Comparison of ENCODE assay signal across 11 cellular contexts in genomic region chrX:68238568-68238967, GRCh38.
DNase-seq lines count a peak whose midpoint lies in the region; ATAC-seq and TF ChIP-seq lines count a peak whose summit lies in the region.
"Had no signal": no experiment of that assay in that cellular context is flagged by ENCODE, and none has a peak within 500 bp of the region (broad histone marks: within the 10 kb centered on the region; RNA-seq: fewer than 3 reads in every experiment).

No MANE protein-coding gene starts in this region.

- no peak overlapping the region for H3K4me3 ChIP-seq in AG04450 (ENCODE audit: low read depth, low read length)
- H3K4me3 ChIP-seq in GM12864 (ENCODE audit: low read depth, low read length) = no peak overlapping the region
- H3K4me3 ChIP-seq in PC-3 (ENCODE audit: low read length) = no peak overlapping the region
- H3K4me3 ChIP-seq in fibroblast of villous mesenchyme (ENCODE audit: low read depth, low read length) = no peak overlapping the region
- no peak overlapping the region for H3K4me3 ChIP-seq in CD8-positive, alpha-beta memory T cell (ENCODE audit: low read length)
- H3K4me3 ChIP-seq: prostate gland had no signal

- TF ChIP-seq CTCF in AG04450 (IDR thresholded peaks at IDR 0.05; ENCODE audit: low read depth, low read length) = peak; percentile 43
- TF ChIP-seq CTCF in GM12864 (IDR thresholded peaks at IDR 0.05; ENCODE audit: low read depth, low read length, missing control alignments) = peak; percentile 26
- TF ChIP-seq CTCF in PC-3 (conservative IDR thresholded peaks at IDR 0.05; ENCODE audit: low read depth, low read length) = peak; percentile 78
- TF ChIP-seq CTCF in fibroblast of villous mesenchyme (IDR thresholded peaks at IDR 0.05; ENCODE audit: insufficient read depth, low read depth, low read length) = peak; percentile 38

- H3K9me3 ChIP-seq in AG04450 (ENCODE audit: control insufficient read depth, insufficient read depth, low read length) = no peaks in the 10 kb centered on the region
- no peaks in the 10 kb centered on the region for H3K9me3 ChIP-seq in PC-3 (ENCODE audit: low read length)
- no peaks in the 10 kb centered on the region for H3K9me3 ChIP-seq in CD8-positive, alpha-beta memory T cell (ENCODE audit: low read length)
- H3K9me3 ChIP-seq: prostate gland had no signal

- ATAC-seq in PC-3 = no peak
- no peak for ATAC-seq in HG03108 (IDR thresholded peaks at IDR 0.05; ENCODE audit: unreplicated experiment)

- no peaks in the 10 kb centered on the region for H3K36me3 ChIP-seq in PC-3 (ENCODE audit: low read depth, low read length)
- H3K36me3 ChIP-seq in CD8-positive, alpha-beta memory T cell (ENCODE audit: insufficient read depth, low read length) = no peaks in the 10 kb centered on the region
- H3K36me3 ChIP-seq: prostate gland had no signal

- no peaks in the 10 kb centered on the region for H3K79me2 ChIP-seq in PC-3 (ENCODE audit: low read length)

- intact Hi-C loops in PC-3 (cut with micrococcal nuclease) = loop anchor here (10.0 kb wide), 1 partner anchor 56 kb away; no protein-coding TSS in a partner anchor

- H3K27me3 Mint-ChIP-seq in CD8-positive, alpha-beta memory T cell = peaks cover 0 to 6% of the 10 kb centered on the region in 2 donors

- H3K27ac Mint-ChIP-seq in CD8-positive, alpha-beta memory T cell = no peak overlapping the region

- H3K4me1 ChIP-seq in PC-3 (ENCODE audit: insufficient read depth, low read length) = no peaks in the 10 kb centered on the region
- no peaks in the 10 kb centered on the region for H3K4me1 ChIP-seq in CD8-positive, alpha-beta memory T cell (ENCODE audit: insufficient read depth, low read length)
- H3K4me1 ChIP-seq: prostate gland had no signal

- H3K9me2 ChIP-seq in PC-3 (replicated peaks; ENCODE audit: low read length) = no peaks in the 10 kb centered on the region

- no peaks in the 10 kb centered on the region for H3K4me1 Mint-ChIP-seq in CD8-positive, alpha-beta memory T cell

- POLR2A ChIA-PET in AG04450 (lab: Yijun Ruan, JAX) = no interaction called here
- POLR2A ChIA-PET in PC-3 (lab: Charles Lee; ENCODE audit: unreplicated experiment) = no interaction called here
- POLR2A ChIA-PET in CD8-positive, alpha-beta memory T cell (lab: Charles Lee) = no interaction called here

- DNase-seq in AG04450 (ENCODE audit: low read depth, low spot score) (no peak), GM12864 (ENCODE audit: low read depth) (no peak), PC-3 (peak; percentile 43), fibroblast of villous mesenchyme (ENCODE audit: low read depth) (no peak), mesenteric fat pad (ENCODE audit: low spot score) (no peak), NCI-H2081 treated with DMSO at 0.1 percent for 48 hours (lab: John Stamatoyannopoulos, UW) (no peak)
- no peak for DNase-seq in CD8-positive, alpha-beta memory T cell
- DNase-seq: amygdala, NCI-H1417 had no signal

- no peak overlapping the region for H3K4me3 Mint-ChIP-seq in CD8-positive, alpha-beta memory T cell

- H3K27me3 ChIP-seq in AG04450 (ENCODE audit: control insufficient read depth, insufficient read depth, low read length) (no peaks in the 10 kb centered on the region), PC-3 (ENCODE audit: low read length) (no peaks in the 10 kb centered on the region)
- H3K27me3 ChIP-seq in CD8-positive, alpha-beta memory T cell (ENCODE audit: insufficient read depth, low read length, poor library complexity, severe bottlenecking) = no peaks in the 10 kb centered on the region

- H3K4me2 ChIP-seq in PC-3 (ENCODE audit: low read length) = no peak overlapping the region

- H3K9me3 Mint-ChIP-seq in CD8-positive, alpha-beta memory T cell = peaks cover 0 to 2% (median 0%) of the 10 kb centered on the region in 5 donors

- CTCF ChIA-PET in AG04450 (lab: Charles Lee) = interaction anchor here (1.0 kb wide), 2 partner anchors 36 to 273 kb away, joined by 3 read pairs; no protein-coding TSS in a partner anchor
- CTCF ChIA-PET in PC-3 (lab: Charles Lee) = no interaction called here
- CTCF ChIA-PET in CD8-positive, alpha-beta memory T cell (lab: Charles Lee) = no interaction called here

- H2AFZ ChIP-seq in PC-3 (ENCODE audit: low read length) = no peak overlapping the region

- no TSS peak for BruUV-seq in PC-3 (replicated peaks; lab: Mats Ljungman, UMichigan)

- H3F3A ChIP-seq in PC-3 (ENCODE audit: low read length, unreplicated experiment) = no peaks in the 10 kb centered on the region

- H3K36me3 Mint-ChIP-seq in CD8-positive, alpha-beta memory T cell = no peaks in the 10 kb centered on the region

- H3K9ac ChIP-seq in PC-3 (ENCODE audit: low read length) = no peak overlapping the region

- H4K20me1 ChIP-seq in PC-3 (ENCODE audit: low read length) = no peaks in the 10 kb centered on the region

- H3K27ac ChIP-seq in AG04450 (ENCODE audit: low read depth, low read length) (no peak overlapping the region), PC-3 (ENCODE audit: low read length) (no peak overlapping the region)
- H3K27ac ChIP-seq in CD8-positive, alpha-beta memory T cell (ENCODE audit: low read depth, low read length) = no peak overlapping the region
- H3K27ac ChIP-seq: prostate gland had no signal

Comparison
In these comparisons a context has a peak if more than half of its experiments do, and no peak if none do; other contexts are left out.
1. CTCF ChIP-seq: peak in every context shown above with its lines; median percentile 78 in PC-3; 43 in AG04450; 38 in fibroblast of villous mesenchyme; 26 in GM12864.